9 cellular contexts compared by ENCODE assay signal in genomic region chr11:44556735-44557409, GRCh38. TPM values are rescaled to one million over a fixed set of nuclear protein-coding genes. Genes with fewer than 3 reads are reported as not detected.
DNase-seq lines count a peak whose midpoint lies in the region; ATAC-seq and TF ChIP-seq lines count a peak whose summit lies in the region.
"Had no signal": no experiment of that assay in that cellular context is flagged by ENCODE, and none has a peak within 500 bp of the region (broad histone marks: within the 10 kb centered on the region; RNA-seq: fewer than 3 reads in every experiment).

No MANE protein-coding gene starts in this region.

- no peaks in the 10 kb centered on the region for H3K36me3 ChIP-seq in tibial nerve

- no peak overlapping the region for H2BK5ac ChIP-seq in H9 (ENCODE audit: insufficient read length, low read length)

- no peak overlapping the region for H3K23ac ChIP-seq in H9 (ENCODE audit: insufficient read length, low read depth, low read length)

- H3K9me3 ChIP-seq in H9 (ENCODE audit: control insufficient read depth, low read depth, low read length): no peaks in the 10 kb centered on the region
- peaks cover 0 to 9% (median 0%) of the 10 kb centered on the region in 4 donors for H3K9me3 ChIP-seq in tibial nerve

- H3K4ac ChIP-seq in H9 (ENCODE audit: low read depth, low read length): no peak overlapping the region

- ATAC-seq in activated CD8-positive, alpha-beta memory T cell treated with anti-CD3 and anti-CD28 coated beads, Interleukin-2, amount 10 ng/mL, durations not matched to agents 7 days and 5 days: peak; percentile 65
- ATAC-seq in natural killer cell treated with Interleukin-12 subunit alpha and Interleukin-12 subunit beta and Interleukin-15 and Interleukin-18, amount 100 ng/mL, for 72 hours: peak in 1 of 2 donors; percentile 63
- ATAC-seq in HG03439 (IDR thresholded peaks at IDR 0.05; ENCODE audit: unreplicated experiment): no peak

- no peak overlapping the region for H3K27ac ChIP-seq in H9 (ENCODE audit: insufficient read length, low read depth, low read length)
- peak overlapping the region in 1 of 4 donors; percentile 3 for H3K27ac ChIP-seq in tibial nerve

- no peak overlapping the region for H3K4me3 ChIP-seq in epithelial cell of esophagus (ENCODE audit: low read length)
- H3K4me3 ChIP-seq in tibial nerve: no peak overlapping the region

- H3K27me3 ChIP-seq in H9 (ENCODE audit: insufficient read depth, low read length) (no peaks in the 10 kb centered on the region), tibial nerve (no peaks in the 10 kb centered on the region)

- H2AFZ ChIP-seq in H9 (ENCODE audit: low read length): peak overlapping the region; percentile 89

- H4K20me1 ChIP-seq in H9 (ENCODE audit: control insufficient read depth, insufficient read depth, insufficient read length): no peaks in the 10 kb centered on the region

- peak; percentile 73 for DNase-seq in DMS79 treated with DMSO at 0.1 percent for 48 hours (lab: John Stamatoyannopoulos, UW)
- peak; percentile 67 for DNase-seq in H9
- DNase-seq in NCI-H2227 treated with DMSO at 0.1 percent for 48 hours (lab: John Stamatoyannopoulos, UW): peak; percentile 14
- DNase-seq in activated CD8-positive, alpha-beta memory T cell treated with anti-CD3 and anti-CD28 coated beads, Interleukin-2, amount 10 ng/mL, durations not matched to agents 7 days and 5 days: peak; percentile 80
- DNase-seq in epithelial cell of esophagus (ENCODE audit: low read depth): peak; percentile 59
- peak; percentile 68 for DNase-seq in natural killer cell treated with Interleukin-12 subunit alpha and Interleukin-12 subunit beta and Interleukin-15 and Interleukin-18, amount 100 ng/mL, for 72 hours (ENCODE audit: low spot score)
- DNase-seq in tibial nerve (ENCODE audit: low spot score in 2 of 2): peak; percentile 59 to 83

- peaks cover under 1 to 6% of the 10 kb centered on the region in 2 experiments; a peak in 3 of 5 replicates for H3K9me3 Mint-ChIP-seq in H9
- H3K9me3 Mint-ChIP-seq in activated CD8-positive, alpha-beta memory T cell treated with anti-CD3 and anti-CD28 coated beads, Interleukin-2, amount 10 ng/mL, durations not matched to agents 7 days and 5 days (ENCODE audit: low read depth): peaks cover under 1% of the 10 kb centered on the region
- H3K9me3 Mint-ChIP-seq in natural killer cell treated with Interleukin-12 subunit alpha and Interleukin-12 subunit beta and Interleukin-15 and Interleukin-18, amount 100 ng/mL, for 72 hours: no peaks in the 10 kb centered on the region
- H3K9me3 Mint-ChIP-seq: dendritic cell treated with granulocyte-macrophage colony-stimulating factor and Interleukin-4, amounts not matched to agents 40 ng/mL and 50 ng/mL, for 4 days had no signal

- no peak overlapping the region for H4K5ac ChIP-seq in H9 (ENCODE audit: insufficient read length, low read depth, low read length)

- no peak overlapping the region for H3T11ph ChIP-seq in H9 (ENCODE audit: low read length)

- H4K91ac ChIP-seq in H9 (ENCODE audit: insufficient read length, low read depth, low read length): no peak overlapping the region

- no peak overlapping the region for H2AK5ac ChIP-seq in H9 (ENCODE audit: insufficient read length, low read length)

- H3K23me2 ChIP-seq in H9 (ENCODE audit: insufficient read length, low read depth, low read length, poor library complexity, severe bottlenecking): no peaks in the 10 kb centered on the region

- H2BK12ac ChIP-seq in H9 (ENCODE audit: insufficient read length, low read depth, low read length): no peak overlapping the region

- no peaks in the 10 kb centered on the region for H3K36me3 Mint-ChIP-seq in H9 (ENCODE audit: insufficient read depth in 1 of 3, low read depth in 3 of 3)
- no peaks in the 10 kb centered on the region for H3K36me3 Mint-ChIP-seq in activated CD8-positive, alpha-beta memory T cell treated with anti-CD3 and anti-CD28 coated beads, Interleukin-2, amount 10 ng/mL, durations not matched to agents 7 days and 5 days
- no peaks in the 10 kb centered on the region for H3K36me3 Mint-ChIP-seq in natural killer cell treated with Interleukin-12 subunit alpha and Interleukin-12 subunit beta and Interleukin-15 and Interleukin-18, amount 100 ng/mL, for 72 hours

- H3K79me2 ChIP-seq in H9 (ENCODE audit: insufficient read depth, low read length): no peaks in the 10 kb centered on the region

- H3K4me1 ChIP-seq in H9 (ENCODE audit: insufficient read depth, low read length) (peaks cover 3% of the 10 kb centered on the region; the same call in 1 of the 2 replicates), tibial nerve (peaks cover 0 to 17% (median 4%) of the 10 kb centered on the region in 4 donors)

- TF ChIP-seq EP300 in tibial nerve (IDR thresholded peaks at IDR 0.05): no peak

- CTCF ChIA-PET in activated CD8-positive, alpha-beta memory T cell treated with anti-CD3 and anti-CD28 coated beads, Interleukin-2, amount 10 ng/mL, durations not matched to agents 7 days and 5 days (lab: Charles Lee): interaction anchor here (0.6 to 12.9 kb wide), 26 partner anchors 8 to 777 kb away, joined by 3 to 530 read pairs (median 4); partner anchors contain the start of gene CD82

- no peak overlapping the region for H3K14ac ChIP-seq in H9 (ENCODE audit: insufficient read depth, low read length)

- peaks cover 21% of the 10 kb centered on the region for H3K27me3 Mint-ChIP-seq in H9 (ENCODE audit: low read depth)
- H3K27me3 Mint-ChIP-seq in activated CD8-positive, alpha-beta memory T cell treated with anti-CD3 and anti-CD28 coated beads, Interleukin-2, amount 10 ng/mL, durations not matched to agents 7 days and 5 days: no peaks in the 10 kb centered on the region
- no peaks in the 10 kb centered on the region for H3K27me3 Mint-ChIP-seq in natural killer cell treated with Interleukin-12 subunit alpha and Interleukin-12 subunit beta and Interleukin-15 and Interleukin-18, amount 100 ng/mL, for 72 hours

- H2BK20ac ChIP-seq in H9 (ENCODE audit: low read depth, low read length, poor library complexity, severe bottlenecking): no peak overlapping the region

- H2BK15ac ChIP-seq in H9 (ENCODE audit: low read depth, low read length): no peak overlapping the region

- no peak overlapping the region for H3K4me2 ChIP-seq in H9 (ENCODE audit: insufficient read depth, insufficient read length, low read length)

- TF ChIP-seq CTCF in H9 (conservative IDR thresholded peaks at IDR 0.05) (peak; percentile 87), epithelial cell of esophagus (IDR thresholded peaks at IDR 0.05; ENCODE audit: insufficient read depth, low read depth, low read length, missing control alignments) (peak; percentile 76), tibial nerve (IDR thresholded peaks at IDR 0.05) (peak; percentile 67 to 95 (median 75))

- H3K4me3 Mint-ChIP-seq in H9: no peak overlapping the region; a peak in 1 of 5 replicates
- H3K4me3 Mint-ChIP-seq in activated CD8-positive, alpha-beta memory T cell treated with anti-CD3 and anti-CD28 coated beads, Interleukin-2, amount 10 ng/mL, durations not matched to agents 7 days and 5 days: no peak overlapping the region
- no peak overlapping the region for H3K4me3 Mint-ChIP-seq in natural killer cell treated with Interleukin-12 subunit alpha and Interleukin-12 subunit beta and Interleukin-15 and Interleukin-18, amount 100 ng/mL, for 72 hours
- H3K4me3 Mint-ChIP-seq: dendritic cell treated with granulocyte-macrophage colony-stimulating factor and Interleukin-4, amounts not matched to agents 40 ng/mL and 50 ng/mL, for 4 days had no signal

- H3K56ac ChIP-seq in H9 (ENCODE audit: insufficient read length, low read depth, low read length): no peak overlapping the region

- no CpG with 5 or more reads among the region's 11 CpGs for WGBS in H9 (ENCODE audit: extremely low coverage, insufficient read length, low lambda C conversion rate)
- WGBS in tibial nerve, 2 donors: 24 to 30% methylated on average over 11 of the region's 11 CpGs

- H4K8ac ChIP-seq in H9 (replicated peaks; ENCODE audit: insufficient read length, low read depth, low read length): no peak overlapping the region

- H3K18ac ChIP-seq in H9 (ENCODE audit: insufficient read length, low read depth, low read length): no peak overlapping the region

- no peak overlapping the region for H2BK120ac ChIP-seq in H9 (ENCODE audit: low read depth, low read length, poor library complexity, severe bottlenecking)

- H3K9ac ChIP-seq in H9 (ENCODE audit: extremely low read depth, insufficient read length, low read length): no peak overlapping the region

- H3K27ac Mint-ChIP-seq in H9: peak overlapping the region in 2 of 3 experiments; percentile 19 to 63; a peak in 4 of 7 replicates
- no peak overlapping the region for H3K27ac Mint-ChIP-seq in activated CD8-positive, alpha-beta memory T cell treated with anti-CD3 and anti-CD28 coated beads, Interleukin-2, amount 10 ng/mL, durations not matched to agents 7 days and 5 days
- H3K27ac Mint-ChIP-seq in natural killer cell treated with Interleukin-12 subunit alpha and Interleukin-12 subunit beta and Interleukin-15 and Interleukin-18, amount 100 ng/mL, for 72 hours: no peak overlapping the region
- H3K27ac Mint-ChIP-seq: dendritic cell treated with granulocyte-macrophage colony-stimulating factor and Interleukin-4, amounts not matched to agents 40 ng/mL and 50 ng/mL, for 4 days had no signal

- no peaks in the 10 kb centered on the region for H3K79me1 ChIP-seq in H9 (ENCODE audit: insufficient read depth, low read depth, low read length, poor library complexity, severe bottlenecking)

- peaks cover 32 to 34% of the 10 kb centered on the region in 2 experiments for H3K4me1 Mint-ChIP-seq in H9
- peaks cover 26% of the 10 kb centered on the region for H3K4me1 Mint-ChIP-seq in activated CD8-positive, alpha-beta memory T cell treated with anti-CD3 and anti-CD28 coated beads, Interleukin-2, amount 10 ng/mL, durations not matched to agents 7 days and 5 days
- peaks cover 15 to 17% of the 10 kb centered on the region in 2 donors for H3K4me1 Mint-ChIP-seq in natural killer cell treated with Interleukin-12 subunit alpha and Interleukin-12 subunit beta and Interleukin-15 and Interleukin-18, amount 100 ng/mL, for 72 hours (ENCODE audit: low read depth in 2 of 2)

- TF ChIP-seq POLR2A in tibial nerve (IDR thresholded peaks at IDR 0.05): no peak

RNA-seq across cellular contexts. Expression of gene CD82, which starts 8.6 kb away (rescaled TPM):
- 4.5 and 5.9 TPM in 2 replicates for total RNA-seq in H9 (2021)
- total RNA-seq in activated CD8-positive, alpha-beta memory T cell treated with anti-CD3 and anti-CD28 coated beads, Interleukin-2, amount 10 ng/mL, durations not matched to agents 7 days and 5 days: 100 to 1,000 TPM in 1 of 2 experiments, 10 to 100 TPM in 1; 90.2 to 285 TPM
- total RNA-seq in natural killer cell treated with Interleukin-12 subunit alpha and Interleukin-12 subunit beta and Interleukin-15 and Interleukin-18, amount 100 ng/mL, for 72 hours: 100 to 1,000 TPM in 1 of 2 donors, 10 to 100 TPM in 1; 39.3 to 158 TPM
- total RNA-seq in tibial nerve: 10 to 100 TPM; 27.9 to 49.4 (median 43.4) TPM

Comparison
In these comparisons a context has a peak if more than half of its experiments do, and no peak if none do; other contexts are left out.
1. DNase-seq: peak in every context shown above with its lines; median percentile 80 in activated CD8-positive, alpha-beta memory T cell treated with anti-CD3 and anti-CD28 coated beads, Interleukin-2, amount 10 ng/mL, durations not matched to agents 7 days and 5 days; 73 in DMS79 treated with DMSO at 0.1 percent for 48 hours; 71 in tibial nerve; 68 in natural killer cell treated with Interleukin-12 subunit alpha and Interleukin-12 subunit beta and Interleukin-15 and Interleukin-18, amount 100 ng/mL, for 72 hours; 67 in H9; 59 in epithelial cell of esophagus; 14 in NCI-H2227 treated with DMSO at 0.1 percent for 48 hours.
2. H3K27ac Mint-ChIP-seq: peak in H9 (2 of 3); none in activated CD8-positive, alpha-beta memory T cell treated with anti-CD3 and anti-CD28 coated beads, Interleukin-2, amount 10 ng/mL, durations not matched to agents 7 days and 5 days (single experiment) and natural killer cell treated with Interleukin-12 subunit alpha and Interleukin-12 subunit beta and Interleukin-15 and Interleukin-18, amount 100 ng/mL, for 72 hours (0 of 2).
3. Peak in every context shown above with its lines, with median percentiles within 50 percentile points of each other: CTCF ChIP-seq.